In genomic region chr21:43865471-43866181, GRCh38 we compare ENCODE assay signal across 8 cellular contexts.
A peak's percentile ranks its signal among the peaks of the same experiment; 100 is the strongest.
DNase-seq lines count a peak whose midpoint lies in the region; ATAC-seq and TF ChIP-seq lines count a peak whose summit lies in the region.

No MANE protein-coding gene starts in this region.

- H3K4me3 ChIP-seq in SK-N-MC (peak overlapping the region; percentile 95), astrocyte of the cerebellum (ENCODE audit: low read depth, low read length) (peak overlapping the region; percentile 63), iPS-18a (ENCODE audit: low read length) (peak overlapping the region; percentile 45), skin epidermis (peak overlapping the region; percentile 67 to 89 (median 74))

- TF ChIP-seq CTCF in astrocyte of the cerebellum (IDR thresholded peaks at IDR 0.05; ENCODE audit: low read depth, low read length, missing control alignments): no peak

- in situ Hi-C loops in astrocyte of the cerebellum (cut with HindIII; ENCODE audit: low sequenced_read_pairs): loop anchor here (10.0 to 25.0 kb wide), 2 partner anchors 49 to 103 kb away; no protein-coding TSS in a partner anchor

- H3K27me3 ChIP-seq in iPS-18a (ENCODE audit: control insufficient read depth, insufficient read depth, low read length): peaks cover 36% of the 10 kb centered on the region

- DNase-seq in 8988T: peak; percentile 49
- no peak for DNase-seq in SK-N-MC (ENCODE audit: low read depth, low spot score)
- DNase-seq in astrocyte of the cerebellum (ENCODE audit: low read depth): no peak
- DNase-seq in kidney glomerular epithelial cell (lab: John Stamatoyannopoulos, UW): no peak
- no peak for DNase-seq in NCI-H510A treated with DMSO at 0.1 percent for 48 hours (lab: John Stamatoyannopoulos, UW)

- H3K27ac ChIP-seq in SK-N-MC: peak overlapping the region; percentile 87
- H3K27ac ChIP-seq in iPS-18a (ENCODE audit: low read length): no peak overlapping the region
- peak overlapping the region; percentile 70 to 98 (median 95) for H3K27ac ChIP-seq in skin epidermis

- peak; percentile 36 for ATAC-seq in GM19324 (IDR thresholded peaks at IDR 0.05; ENCODE audit: low FRiP score, unreplicated experiment)

- H3K36me3 ChIP-seq in SK-N-MC (ENCODE audit: insufficient read depth, low read length) (peaks cover 36% of the 10 kb centered on the region), iPS-18a (ENCODE audit: control insufficient read depth, low read depth, low read length) (no peaks in the 10 kb centered on the region)

- H3K9ac ChIP-seq in SK-N-MC (ENCODE audit: insufficient read length) (peak overlapping the region; percentile 92), iPS-18a (ENCODE audit: low read length) (no peak overlapping the region)

- H3K9me3 ChIP-seq in SK-N-MC (ENCODE audit: low read depth, low read length) (no peaks in the 10 kb centered on the region), iPS-18a (ENCODE audit: control insufficient read depth, low read depth, low read length) (no peaks in the 10 kb centered on the region)

- peaks cover 14% of the 10 kb centered on the region for H3K4me1 ChIP-seq in iPS-18a (ENCODE audit: control insufficient read depth, low read depth, low read length)

Comparison
In these comparisons a context has a peak if more than half of its experiments do, and no peak if none do; other contexts are left out.
1. H3K4me3 ChIP-seq: peak in every context shown above with its lines; median percentile 95 in SK-N-MC; 74 in skin epidermis; 63 in astrocyte of the cerebellum; 45 in iPS-18a.